8 cellular contexts compared by ENCODE assay signal in genomic region chr1:243850368-243851128, GRCh38. TPM values are rescaled to one million over a fixed set of nuclear protein-coding genes. Genes with fewer than 3 reads are reported as not detected.
DNase-seq lines count a peak whose midpoint lies in the region; ATAC-seq lines count a peak whose summit lies in the region.

No MANE protein-coding gene starts in this region.

- H2AFZ ChIP-seq in ACC112 (ENCODE audit: low read length, unreplicated experiment): peak overlapping the region; percentile 44

- peak overlapping the region; percentile 90 for H3K4me3 ChIP-seq in ACC112 (ENCODE audit: low read depth, low read length)

- intact Hi-C loops in activated CD4-positive, alpha-beta T cell treated with anti-CD3 and anti-CD28 coated beads, Interleukin-2, amount 10 ng/mL, durations not matched to agents 24 days and 14 days (cut with micrococcal nuclease): loop anchor here (1.0 to 5.0 kb wide), 6 partner anchors 87 to 602 kb away; no protein-coding TSS in a partner anchor

- H3K27ac ChIP-seq in ACC112 (ENCODE audit: low read depth, low read length): peak overlapping the region; percentile 91
- H3K27ac ChIP-seq in cingulate gyrus (ENCODE audit: low read depth, low read length): peak overlapping the region; percentile 81

- H3K79me2 ChIP-seq in ACC112 (ENCODE audit: control insufficient read depth, insufficient read depth, low read length, unreplicated experiment): peaks cover 31% of the 10 kb centered on the region

- peak overlapping the region; percentile 85 for H3K4me3 Mint-ChIP-seq in activated CD4-positive, alpha-beta T cell treated with anti-CD3 and anti-CD28 coated beads, Interleukin-2, amount 10 ng/mL, durations not matched to agents 24 days and 14 days

- peaks cover 19% of the 10 kb centered on the region for H3K4me1 Mint-ChIP-seq in activated CD4-positive, alpha-beta T cell treated with anti-CD3 and anti-CD28 coated beads, Interleukin-2, amount 10 ng/mL, durations not matched to agents 24 days and 14 days

- H3K36me3 Mint-ChIP-seq in activated CD4-positive, alpha-beta T cell treated with anti-CD3 and anti-CD28 coated beads, Interleukin-2, amount 10 ng/mL, durations not matched to agents 24 days and 14 days (ENCODE audit: low read depth): peaks cover 6% of the 10 kb centered on the region

- peaks cover 44% of the 10 kb centered on the region for H3K27me3 Mint-ChIP-seq in activated CD4-positive, alpha-beta T cell treated with anti-CD3 and anti-CD28 coated beads, Interleukin-2, amount 10 ng/mL, durations not matched to agents 24 days and 14 days

- ATAC-seq in GM18858 (IDR thresholded peaks at IDR 0.05; ENCODE audit: unreplicated experiment) (peak; percentile 42), HG03045 (IDR thresholded peaks at IDR 0.05; ENCODE audit: unreplicated experiment) (peak; percentile 60), left lobe of liver (peak; percentile 67)

- no peaks in the 10 kb centered on the region for H3K9me3 Mint-ChIP-seq in activated CD4-positive, alpha-beta T cell treated with anti-CD3 and anti-CD28 coated beads, Interleukin-2, amount 10 ng/mL, durations not matched to agents 24 days and 14 days

- peak; percentile 43 for DNase-seq in NCI-H2196 (lab: John Stamatoyannopoulos, UW; ENCODE audit: unreplicated experiment)
- peak; percentile 93 for DNase-seq in activated CD4-positive, alpha-beta T cell treated with anti-CD3 and anti-CD28 coated beads, Interleukin-2, amount 10 ng/mL, durations not matched to agents 24 days and 14 days
- peak; percentile 69 for DNase-seq in left lobe of liver (ENCODE audit: low spot score)
- peak; percentile 80 for DNase-seq in stimulated activated CD4-positive, alpha-beta T cell treated with anti-CD3 and anti-CD28 coated beads, Interleukin-1b, Interleukin-23, amount 100 ng/mL, for 48 hours

- H3K4me1 ChIP-seq in ACC112 (ENCODE audit: control insufficient read depth, insufficient read depth, low read length, unreplicated experiment): peaks cover 17% of the 10 kb centered on the region

- no peaks in the 10 kb centered on the region for H3K27me3 ChIP-seq in ACC112 (ENCODE audit: insufficient read depth, low read length)

- no peaks in the 10 kb centered on the region for H3K36me3 ChIP-seq in ACC112 (ENCODE audit: insufficient read depth, low read length)

- H3K27ac Mint-ChIP-seq in activated CD4-positive, alpha-beta T cell treated with anti-CD3 and anti-CD28 coated beads, Interleukin-2, amount 10 ng/mL, durations not matched to agents 24 days and 14 days: peak overlapping the region; percentile 90

RNA-seq across cellular contexts. Expression of gene AKT3, which starts 0.5 kb away (rescaled TPM):
- total RNA-seq in activated CD4-positive, alpha-beta T cell treated with anti-CD3 and anti-CD28 coated beads, Interleukin-2, amount 10 ng/mL, durations not matched to agents 24 days and 14 days: 38.5 and 39.1 TPM in 2 replicates
- 7.5 TPM for total RNA-seq in left lobe of liver

Comparison
In these comparisons a context has a peak if more than half of its experiments do, and no peak if none do; other contexts are left out.
1. Peak in every context shown above with its lines: DNase-seq, ATAC-seq, H3K4me3 ChIP-seq and H3K27ac ChIP-seq.
2. DNase-seq: peak in every context shown above with its lines; median percentile 93 in activated CD4-positive, alpha-beta T cell treated with anti-CD3 and anti-CD28 coated beads, Interleukin-2, amount 10 ng/mL, durations not matched to agents 24 days and 14 days; 80 in stimulated activated CD4-positive, alpha-beta T cell treated with anti-CD3 and anti-CD28 coated beads, Interleukin-1b, Interleukin-23, amount 100 ng/mL, for 48 hours; 69 in left lobe of liver; 43 in NCI-H2196.